Comparison of ENCODE assay signal across 39 cellular contexts in genomic region chr16:3168706-3169105, GRCh38. TPM values are rescaled to one million over a fixed set of nuclear protein-coding genes. Genes with fewer than 3 reads are reported as not detected.
"Had no signal": no experiment of that assay in that cellular context is flagged by ENCODE, and none has a peak within 500 bp of the region (broad histone marks: within the 10 kb centered on the region; RNA-seq: fewer than 3 reads in every experiment).

No MANE protein-coding gene starts in this region.

- ATAC-seq: activated CD8-positive, alpha-beta T cell treated with anti-CD3 and anti-CD28 coated beads for 36 hours; activated naive CD4-positive, alpha-beta T cell treated with anti-CD3 and anti-CD28 coated beads, Interleukin-2, amount 50 U/mL, for 72 hours; activated T-cell treated with anti-CD3 and anti-CD28 coated beads, Interleukin-2, amount 50 U/mL, for 4 hours; activated T-cell treated with anti-CD3 and anti-CD28 coated beads, Interleukin-2, amount 50 U/mL, for 72 hours; activated T-helper 17 cell treated with anti-CD3 and anti-CD28 coated beads, Interleukin-2, amount 50 U/mL, for 72 hours; body of pancreas had no signal

- H3K4me3 Mint-ChIP-seq: activated B cell treated with CpG ODN at 0.5 μM for 24 hours; activated CD4-positive, alpha-beta memory T cell treated with anti-CD3 and anti-CD28 coated beads for 36 hours; activated CD4-positive, alpha-beta T cell treated with anti-CD3 and anti-CD28 coated beads, Interleukin-2, amount 10 ng/mL, durations not matched to agents 24 days and 14 days; activated CD8-positive, alpha-beta T cell treated with anti-CD3 and anti-CD28 coated beads for 36 hours; activated naive CD4-positive, alpha-beta T cell treated with anti-CD3 and anti-CD28 coated beads for 36 hours; activated naive CD8-positive, alpha-beta T cell treated with anti-CD3 and anti-CD28 coated beads for 36 hours; activated T-cell treated with anti-CD3 and anti-CD28 coated beads, Interleukin-2, amount 50 U/mL, for 4 hours; activated T-cell treated with anti-CD3 and anti-CD28 coated beads, Interleukin-2, amount 50 U/mL, for 72 hours; activated T-helper 1 cell treated with anti-CD3 and anti-CD28 coated beads, Interleukin-12 subunit alpha, Interleukin-12 subunit beta, Interleukin-2, Interleukin-4 antibody, amounts not matched to agents 30 ng/mL and 10 ng/mL and 1 ng/mL, durations not matched to agents 14 hours and 24 hours and 36 hours; activated T-helper 17 cell treated with anti-CD3 and anti-CD28 coated beads, Interleukin-2, amount 50 U/mL, for 72 hours; central memory CD8-positive, alpha-beta T cell; T-helper 1 cell treated with Interleukin-12 subunit alpha and Interleukin-12 subunit beta and Interleukin-4 antibody, amounts not matched to agents 30 μg/mL and 1 μg/mL, for 36 hours; T-helper 2 cell treated with Interferon-gamma antibody and Interleukin-4, amounts not matched to agents 5 μg/mL and 100 μg/mL, for 36 hours had no signal

- FAIRE-seq: astrocyte, TTC549 had no signal

- H3K36me3 ChIP-seq: adrenal gland, brain microvascular endothelial cell, breast epithelium, cardiac muscle cell had no signal

- H3K36me3 Mint-ChIP-seq: activated naive CD4-positive, alpha-beta T cell treated with anti-CD3 and anti-CD28 coated beads, Interleukin-2, amount 50 U/mL, for 72 hours; activated naive CD8-positive, alpha-beta T cell treated with anti-CD3 and anti-CD28 coated beads for 36 hours had no signal

- H3K27ac Mint-ChIP-seq: activated B cell treated with CpG ODN at 0.5 μM for 24 hours; activated CD4-positive, alpha-beta memory T cell treated with anti-CD3 and anti-CD28 coated beads for 36 hours; activated CD4-positive, alpha-beta T cell treated with anti-CD3 and anti-CD28 coated beads, Interleukin-2, amount 10 ng/mL, durations not matched to agents 24 days and 14 days; activated CD8-positive, alpha-beta T cell treated with anti-CD3 and anti-CD28 coated beads for 36 hours; activated naive CD4-positive, alpha-beta T cell treated with anti-CD3 and anti-CD28 coated beads for 36 hours; activated naive CD4-positive, alpha-beta T cell treated with anti-CD3 and anti-CD28 coated beads, Interleukin-2, amount 50 U/mL, for 72 hours; activated naive CD8-positive, alpha-beta T cell treated with anti-CD3 and anti-CD28 coated beads for 36 hours; activated T-cell treated with anti-CD3 and anti-CD28 coated beads, Interleukin-2, amount 50 U/mL, for 72 hours; activated T-helper 1 cell treated with anti-CD3 and anti-CD28 coated beads, Interleukin-12 subunit alpha, Interleukin-12 subunit beta, Interleukin-2, Interleukin-4 antibody, amounts not matched to agents 30 ng/mL and 10 ng/mL and 1 ng/mL, durations not matched to agents 14 hours and 24 hours and 36 hours; activated T-helper 17 cell treated with anti-CD3 and anti-CD28 coated beads, Interleukin-2, amount 50 U/mL, for 72 hours; T-helper 1 cell treated with Interleukin-12 subunit alpha and Interleukin-12 subunit beta and Interleukin-4 antibody, amounts not matched to agents 30 μg/mL and 1 μg/mL, for 36 hours; T-helper 2 cell treated with Interferon-gamma antibody and Interleukin-4, amounts not matched to agents 5 μg/mL and 100 μg/mL, for 36 hours had no signal

- H3K4me3 ChIP-seq: adrenal gland, body of pancreas, breast epithelium, cardiac muscle cell had no signal

- DNase-seq: activated B cell treated with CpG ODN at 0.5 μM for 24 hours; activated CD4-positive, alpha-beta memory T cell treated with anti-CD3 and anti-CD28 coated beads for 36 hours; activated CD4-positive, alpha-beta T cell treated with anti-CD3 and anti-CD28 coated beads for 4 hours; activated CD4-positive, alpha-beta T cell treated with anti-CD3 and anti-CD28 coated beads, Interleukin-2, amount 10 ng/mL, durations not matched to agents 24 days and 14 days; activated CD4-positive, alpha-beta T cell treated with anti-CD3 and anti-CD28 coated beads, Interleukin-2, amount 50 U/mL, for 1 hour; activated CD4-positive, alpha-beta T cell treated with anti-CD3 and anti-CD28 coated beads, Interleukin-2, amount 50 U/mL, for 4 hours; activated CD4-positive, CD25-positive, alpha-beta regulatory T cell treated with anti-CD3 and anti-CD28 coated beads, Interleukin-2, amount 50 U/mL, for 72 hours; activated CD8-positive, alpha-beta memory T cell treated with anti-CD3 and anti-CD28 coated beads, Interleukin-2, amount 50 U/mL, for 4 hours; activated CD8-positive, alpha-beta T cell treated with anti-CD3 and anti-CD28 coated beads for 36 hours; activated effector memory CD4-positive, alpha-beta T cell treated with anti-CD3 and anti-CD28 coated beads, Interleukin-2, amount 50 U/mL, for 16 hours; activated gamma-delta T cell treated with Interleukin-2 at 50 U/mL for 16 hours; activated naive CD4-positive, alpha-beta T cell; activated naive CD4-positive, alpha-beta T cell treated with anti-CD3 and anti-CD28 coated beads for 36 hours; activated naive CD4-positive, alpha-beta T cell treated with anti-CD3 and anti-CD28 coated beads, Interleukin-2, amount 50 U/mL, for 16 hours; activated naive CD8-positive, alpha-beta T cell treated with anti-CD3 and anti-CD28 coated beads for 36 hours; activated T-cell treated with anti-CD3 and anti-CD28 coated beads for 4 hours; activated T-cell treated with anti-CD3 and anti-CD28 coated beads, Interleukin-2, amount 50 U/mL, for 1 hour; activated T-cell treated with anti-CD3 and anti-CD28 coated beads, Interleukin-2, amount 50 U/mL, for 4 hours; activated T-cell treated with anti-CD3 and anti-CD28 coated beads, Interleukin-2, amount 50 U/mL, for 72 hours; adrenal gland; amniotic stem cell; body of pancreas; brain microvascular endothelial cell; caudate nucleus; T-helper 1 cell; T-helper 2 cell; T-helper 9 cell had no signal

- H3K9me3 Mint-ChIP-seq: activated B cell treated with CpG ODN at 0.5 μM for 24 hours; activated CD4-positive, alpha-beta memory T cell treated with anti-CD3 and anti-CD28 coated beads for 36 hours; activated CD4-positive, alpha-beta T cell treated with anti-CD3 and anti-CD28 coated beads, Interleukin-2, amount 10 ng/mL, durations not matched to agents 24 days and 14 days; activated CD8-positive, alpha-beta T cell treated with anti-CD3 and anti-CD28 coated beads for 36 hours; activated naive CD4-positive, alpha-beta T cell treated with anti-CD3 and anti-CD28 coated beads for 36 hours; activated naive CD4-positive, alpha-beta T cell treated with anti-CD3 and anti-CD28 coated beads, Interleukin-2, amount 50 U/mL, for 72 hours; activated naive CD8-positive, alpha-beta T cell treated with anti-CD3 and anti-CD28 coated beads for 36 hours; activated T-cell treated with anti-CD3 and anti-CD28 coated beads, Interleukin-2, amount 50 U/mL, for 4 hours; activated T-cell treated with anti-CD3 and anti-CD28 coated beads, Interleukin-2, amount 50 U/mL, for 72 hours; activated T-helper 1 cell treated with anti-CD3 and anti-CD28 coated beads, Interleukin-12 subunit alpha, Interleukin-12 subunit beta, Interleukin-2, Interleukin-4 antibody, amounts not matched to agents 30 ng/mL and 10 ng/mL and 1 ng/mL, durations not matched to agents 14 hours and 24 hours and 36 hours; activated T-helper 17 cell treated with anti-CD3 and anti-CD28 coated beads, Interleukin-2, amount 50 U/mL, for 72 hours; central memory CD8-positive, alpha-beta T cell; T-helper 1 cell treated with Interleukin-12 subunit alpha and Interleukin-12 subunit beta and Interleukin-4 antibody, amounts not matched to agents 30 μg/mL and 1 μg/mL, for 36 hours; T-helper 2 cell treated with Interferon-gamma antibody and Interleukin-4, amounts not matched to agents 5 μg/mL and 100 μg/mL, for 36 hours had no signal

RNA-seq across cellular contexts. Expression of gene OR1F1, which starts 19.3 kb away (rescaled TPM):
- total RNA-seq: activated B cell treated with CpG ODN at 0.5 μM for 24 hours; activated CD4-positive, alpha-beta memory T cell treated with anti-CD3 and anti-CD28 coated beads for 36 hours; activated CD4-positive, alpha-beta T cell treated with anti-CD3 and anti-CD28 coated beads, Interleukin-2, amount 10 ng/mL, durations not matched to agents 24 days and 14 days; activated CD8-positive, alpha-beta memory T cell treated with anti-CD3 and anti-CD28 coated beads for 36 hours; activated CD8-positive, alpha-beta T cell treated with anti-CD3 and anti-CD28 coated beads for 36 hours; activated naive CD4-positive, alpha-beta T cell treated with anti-CD3 and anti-CD28 coated beads for 36 hours; activated naive CD4-positive, alpha-beta T cell treated with anti-CD3 and anti-CD28 coated beads, Interleukin-2, amount 50 U/mL, for 72 hours; activated naive CD8-positive, alpha-beta T cell treated with anti-CD3 and anti-CD28 coated beads for 36 hours; activated T-cell treated with anti-CD3 and anti-CD28 coated beads, Interleukin-2, amount 50 U/mL, for 4 hours; activated T-helper 1 cell treated with anti-CD3 and anti-CD28 coated beads, Interleukin-12 subunit alpha, Interleukin-12 subunit beta, Interleukin-2, Interleukin-4 antibody, amounts not matched to agents 30 ng/mL and 10 ng/mL and 1 ng/mL, durations not matched to agents 14 hours and 24 hours and 36 hours; adrenal gland; aorta; body of pancreas; breast epithelium; cardiac muscle cell had no signal

RNA-seq across cellular contexts. Expression of gene ZNF205, which starts 56.3 kb away (rescaled TPM):
- total RNA-seq: activated B cell treated with CpG ODN at 0.5 μM for 24 hours; activated CD8-positive, alpha-beta T cell treated with anti-CD3 and anti-CD28 coated beads for 36 hours; activated T-helper 17 cell treated with anti-CD3 and anti-CD28 coated beads, Interleukin-2, amount 50 U/mL, for 72 hours had no signal
